ENCODE assay signal across 13 cellular contexts in genomic region chr10:15314482-15315070, GRCh38.
"Had no signal": no experiment of that assay in that cellular context is flagged by ENCODE, and none has a peak within 500 bp of the region (broad histone marks: within the 10 kb centered on the region; RNA-seq: fewer than 3 reads in every experiment).

No MANE protein-coding gene starts in this region.

- H3K4me3 ChIP-seq: ascending aorta had no signal

- H3K9me3 ChIP-seq: ascending aorta had no signal

- H3K27me3 Mint-ChIP-seq: activated naive CD8-positive, alpha-beta T cell treated with anti-CD3 and anti-CD28 coated beads for 36 hours; type B pancreatic cell had no signal

- ATAC-seq: activated CD8-positive, alpha-beta memory T cell treated with anti-CD3 and anti-CD28 coated beads, Interleukin-2, amount 10 ng/mL, durations not matched to agents 7 days and 5 days; activated T-cell treated with anti-CD3 and anti-CD28 coated beads, Interleukin-2, amount 50 U/mL, for 4 hours; esophagus mucosa; natural killer cell treated with Interleukin-12 subunit alpha and Interleukin-12 subunit beta and Interleukin-15 and Interleukin-18, amount 100 ng/mL, for 72 hours had no signal

- H3K27ac Mint-ChIP-seq: activated CD8-positive, alpha-beta memory T cell treated with anti-CD3 and anti-CD28 coated beads, Interleukin-2, amount 10 ng/mL, durations not matched to agents 7 days and 5 days; activated naive CD8-positive, alpha-beta T cell treated with anti-CD3 and anti-CD28 coated beads for 36 hours; dendritic cell treated with granulocyte-macrophage colony-stimulating factor and Interleukin-4, amounts not matched to agents 40 ng/mL and 50 ng/mL, for 4 days; natural killer cell treated with Interleukin-12 subunit alpha and Interleukin-12 subunit beta and Interleukin-15 and Interleukin-18, amount 100 ng/mL, for 72 hours had no signal

- H3K4me3 Mint-ChIP-seq: activated CD8-positive, alpha-beta memory T cell treated with anti-CD3 and anti-CD28 coated beads, Interleukin-2, amount 10 ng/mL, durations not matched to agents 7 days and 5 days; activated naive CD8-positive, alpha-beta T cell treated with anti-CD3 and anti-CD28 coated beads for 36 hours; activated T-cell treated with anti-CD3 and anti-CD28 coated beads, Interleukin-2, amount 50 U/mL, for 4 hours; dendritic cell treated with granulocyte-macrophage colony-stimulating factor and Interleukin-4, amounts not matched to agents 40 ng/mL and 50 ng/mL, for 4 days; endodermal cell; natural killer cell treated with Interleukin-12 subunit alpha and Interleukin-12 subunit beta and Interleukin-15 and Interleukin-18, amount 100 ng/mL, for 72 hours had no signal

- DNase-seq: activated CD4-positive, alpha-beta T cell treated with anti-CD3 and anti-CD28 coated beads, Interleukin-2, amount 50 U/mL, for 48 hours; activated CD4-positive, CD25-positive, alpha-beta regulatory T cell treated with anti-CD3 and anti-CD28 coated beads, Interleukin-2, amount 50 U/mL, for 72 hours; activated CD8-positive, alpha-beta memory T cell treated with anti-CD3 and anti-CD28 coated beads, Interleukin-2, amount 10 ng/mL, durations not matched to agents 7 days and 5 days; activated effector memory CD4-positive, alpha-beta T cell treated with anti-CD3 and anti-CD28 coated beads, Interleukin-2, amount 50 U/mL, for 16 hours; activated naive CD8-positive, alpha-beta T cell treated with anti-CD3 and anti-CD28 coated beads for 36 hours; activated T-cell treated with anti-CD3 and anti-CD28 coated beads, Interleukin-2, amount 50 U/mL, for 4 hours; endodermal cell; T-helper 9 cell had no signal

- H3K4me1 Mint-ChIP-seq: activated CD8-positive, alpha-beta memory T cell treated with anti-CD3 and anti-CD28 coated beads, Interleukin-2, amount 10 ng/mL, durations not matched to agents 7 days and 5 days had no signal

- H3K27me3 ChIP-seq: ascending aorta had no signal

- H3K9me3 Mint-ChIP-seq: activated naive CD8-positive, alpha-beta T cell treated with anti-CD3 and anti-CD28 coated beads for 36 hours; activated T-cell treated with anti-CD3 and anti-CD28 coated beads, Interleukin-2, amount 50 U/mL, for 4 hours; dendritic cell treated with granulocyte-macrophage colony-stimulating factor and Interleukin-4, amounts not matched to agents 40 ng/mL and 50 ng/mL, for 4 days; endodermal cell; natural killer cell treated with Interleukin-12 subunit alpha and Interleukin-12 subunit beta and Interleukin-15 and Interleukin-18, amount 100 ng/mL, for 72 hours had no signal

- H3K27ac ChIP-seq: ascending aorta had no signal

- H3K36me3 Mint-ChIP-seq: activated CD8-positive, alpha-beta memory T cell treated with anti-CD3 and anti-CD28 coated beads, Interleukin-2, amount 10 ng/mL, durations not matched to agents 7 days and 5 days; activated naive CD8-positive, alpha-beta T cell treated with anti-CD3 and anti-CD28 coated beads for 36 hours; natural killer cell treated with Interleukin-12 subunit alpha and Interleukin-12 subunit beta and Interleukin-15 and Interleukin-18, amount 100 ng/mL, for 72 hours had no signal

- H3K36me3 ChIP-seq: ascending aorta had no signal
